7 cellular contexts compared by ENCODE assay signal in the genomic region with DNA sequence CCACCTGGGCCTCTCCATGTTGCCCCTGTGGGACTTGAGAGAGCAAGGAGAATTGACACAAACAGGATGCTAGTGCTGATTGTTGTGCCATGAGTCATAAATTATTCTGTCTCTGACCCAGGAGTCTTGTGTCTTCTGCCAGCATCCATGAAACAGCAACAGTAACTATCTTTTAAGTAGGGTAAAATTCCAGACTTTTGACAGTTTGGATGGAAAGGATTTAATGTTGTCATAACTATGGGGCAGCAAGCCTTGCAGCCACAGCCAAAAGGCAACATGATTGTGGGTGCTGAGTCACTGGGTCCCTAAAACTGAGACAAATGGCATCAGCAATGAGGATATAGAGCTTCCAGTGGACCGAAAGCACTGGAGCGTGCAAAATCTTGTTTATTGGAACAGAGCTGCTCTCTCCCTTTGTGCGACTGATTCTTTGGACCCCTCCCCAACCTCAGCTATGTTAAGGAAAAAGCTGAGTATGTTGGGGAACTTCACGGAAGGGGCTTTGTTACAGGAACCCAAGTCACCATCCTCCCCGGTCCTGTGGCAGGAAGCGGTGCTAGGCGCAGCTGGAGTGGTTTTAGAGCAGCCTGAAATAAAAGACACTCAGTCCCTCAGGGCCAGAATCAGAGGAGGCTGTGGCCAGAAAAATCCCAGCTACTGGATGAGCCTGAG. TPM values are rescaled to one million over a fixed set of nuclear protein-coding genes. Genes with fewer than 3 reads are reported as not detected.
DNase-seq lines count a peak whose midpoint lies in the region; ATAC-seq and TF ChIP-seq lines count a peak whose summit lies in the region.

No MANE protein-coding gene starts in this region.

- peak overlapping the region; percentile 64 for H2AFZ ChIP-seq in osteoblast (ENCODE audit: low read length)

- H3K4me2 ChIP-seq in osteoblast (ENCODE audit: insufficient read depth, low read length), result peak overlapping the region; percentile 79

- no peaks in the 10 kb centered on the region for H3K9me3 ChIP-seq in osteoblast (ENCODE audit: low read depth, low read length)

- no peaks in the 10 kb centered on the region for H3K79me2 ChIP-seq in osteoblast (ENCODE audit: insufficient read depth, low read length)

- H3K4me1 ChIP-seq in osteoblast (ENCODE audit: insufficient read depth, low read length), result peaks cover 18% of the 10 kb centered on the region

- H3K36me3 ChIP-seq in brain microvascular endothelial cell (replicated peaks), result no peaks in the 10 kb centered on the region
- no peaks in the 10 kb centered on the region for H3K36me3 ChIP-seq in osteoblast (ENCODE audit: insufficient read depth, low read length)

- H3K4me3 ChIP-seq in NB4 (ENCODE audit: low read depth, low read length) (peak overlapping the region; percentile 32), brain microvascular endothelial cell (ENCODE audit: low read depth, low read length) (no peak overlapping the region), osteoblast (ENCODE audit: insufficient read depth, low read length) (peak overlapping the region; percentile 60)

- no peak for TF ChIP-seq CTCF in GM10266 (IDR thresholded peaks at IDR 0.05; ENCODE audit: control insufficient read depth, insufficient read depth, low read depth, missing control alignments)
- TF ChIP-seq CTCF in NB4 (IDR thresholded peaks at IDR 0.05; ENCODE audit: low read depth, low read length), result no peak
- no peak for TF ChIP-seq CTCF in brain microvascular endothelial cell (IDR thresholded peaks at IDR 0.05; ENCODE audit: low read depth, low read length, missing control alignments)
- TF ChIP-seq CTCF in osteoblast (IDR thresholded peaks at IDR 0.05; ENCODE audit: extremely low read depth, low read depth, low read length), result no peak

- peak; percentile 38 for DNase-seq in GM10266 (ENCODE audit: extremely low spot score)
- DNase-seq in NB4 (ENCODE audit: low read depth), result peak; percentile 79
- DNase-seq in brain microvascular endothelial cell, result peak; percentile 51
- DNase-seq in osteoblast (ENCODE audit: insufficient read length, low spot score, missing footprints), result no peak

- H3K27me3 ChIP-seq in brain microvascular endothelial cell (replicated peaks) (no peaks in the 10 kb centered on the region), osteoblast (ENCODE audit: insufficient read depth, low read length) (peaks cover 4% of the 10 kb centered on the region)

- H3K27ac ChIP-seq in brain microvascular endothelial cell (peak overlapping the region; percentile 39), osteoblast (ENCODE audit: low read depth, low read length) (peak overlapping the region; percentile 78)

- TF ChIP-seq POLR2A in NB4 (IDR thresholded peaks at IDR 0.05; ENCODE audit: extremely low read depth, insufficient read length), result no peak

- H4K20me1 ChIP-seq in osteoblast (ENCODE audit: insufficient read depth, low read length), result no peaks in the 10 kb centered on the region

- in situ Hi-C loops in brain microvascular endothelial cell (cut with HindIII; ENCODE audit: low pct_ligation_motif_present, low sequenced_read_pairs), result no loop called here

- no peak for ATAC-seq in HG03097 (IDR thresholded peaks at IDR 0.05; ENCODE audit: low FRiP score, unreplicated experiment)
- no peak for ATAC-seq in GM21390 (IDR thresholded peaks at IDR 0.05; ENCODE audit: unreplicated experiment)
- ATAC-seq in GM21619 (IDR thresholded peaks at IDR 0.05; ENCODE audit: unreplicated experiment), result no peak

RNA-seq across cellular contexts. Expression of gene ITPRIPL1, which starts 9.6 kb away (rescaled TPM):
- total RNA-seq in osteoblast, result 1.4 and 1.8 TPM in 2 replicates

RNA-seq across cellular contexts. Expression of gene SNRNP200, which starts 10.2 kb away (rescaled TPM):
- total RNA-seq in osteoblast, result 42.7 and 44.2 TPM in 2 replicates

RNA-seq across cellular contexts. Expression of gene NCAPH, which starts 20.0 kb away (rescaled TPM):
- 1.1 and 2.4 TPM in 2 replicates for total RNA-seq in osteoblast

RNA-seq across cellular contexts. Expression of gene CIAO1, which starts 49.5 kb away (rescaled TPM):
- 111 and 126 TPM in 2 replicates for total RNA-seq in osteoblast

RNA-seq across cellular contexts. Expression of gene TMEM127, which starts 49.7 kb away (rescaled TPM):
- total RNA-seq in osteoblast, result 55.0 and 56.0 TPM in 2 replicates
